ENCODE assay signal across 1 cellular context in the genomic region with DNA sequence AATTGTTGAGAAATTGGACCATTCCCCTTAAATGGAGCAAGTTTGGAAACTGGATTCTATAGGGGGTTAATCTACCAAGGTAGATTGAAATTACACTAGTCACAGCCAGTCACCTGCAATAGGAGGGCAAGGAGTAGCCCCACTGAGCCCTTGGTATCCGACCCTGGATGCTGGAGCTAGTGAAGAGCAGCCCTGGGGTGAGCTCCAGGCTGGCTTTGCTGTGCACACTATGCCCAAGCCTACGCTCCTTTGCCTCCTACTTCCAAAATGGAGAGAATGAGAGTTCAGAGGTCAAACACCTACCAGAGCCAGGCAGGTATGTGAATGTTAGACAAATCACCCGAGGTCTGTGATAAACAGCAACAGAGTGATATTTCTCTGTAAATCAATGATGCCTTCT.
TF ChIP-seq lines count a peak whose summit lies in the region.

No MANE protein-coding gene starts in this region.

TF ChIP-seq in HEK293, 187 proteins besides CTCF, POLR2A, EP300 and RAD21 (continued from another document):
- TF ChIP-seq FEZF1 (tag by site-specific recombination; IDR thresholded peaks at IDR 0.05) = no peak
- TF ChIP-seq ZNF677 (tag by site-specific recombination; IDR thresholded peaks at IDR 0.05) = no peak
- TF ChIP-seq, protein P1, sequence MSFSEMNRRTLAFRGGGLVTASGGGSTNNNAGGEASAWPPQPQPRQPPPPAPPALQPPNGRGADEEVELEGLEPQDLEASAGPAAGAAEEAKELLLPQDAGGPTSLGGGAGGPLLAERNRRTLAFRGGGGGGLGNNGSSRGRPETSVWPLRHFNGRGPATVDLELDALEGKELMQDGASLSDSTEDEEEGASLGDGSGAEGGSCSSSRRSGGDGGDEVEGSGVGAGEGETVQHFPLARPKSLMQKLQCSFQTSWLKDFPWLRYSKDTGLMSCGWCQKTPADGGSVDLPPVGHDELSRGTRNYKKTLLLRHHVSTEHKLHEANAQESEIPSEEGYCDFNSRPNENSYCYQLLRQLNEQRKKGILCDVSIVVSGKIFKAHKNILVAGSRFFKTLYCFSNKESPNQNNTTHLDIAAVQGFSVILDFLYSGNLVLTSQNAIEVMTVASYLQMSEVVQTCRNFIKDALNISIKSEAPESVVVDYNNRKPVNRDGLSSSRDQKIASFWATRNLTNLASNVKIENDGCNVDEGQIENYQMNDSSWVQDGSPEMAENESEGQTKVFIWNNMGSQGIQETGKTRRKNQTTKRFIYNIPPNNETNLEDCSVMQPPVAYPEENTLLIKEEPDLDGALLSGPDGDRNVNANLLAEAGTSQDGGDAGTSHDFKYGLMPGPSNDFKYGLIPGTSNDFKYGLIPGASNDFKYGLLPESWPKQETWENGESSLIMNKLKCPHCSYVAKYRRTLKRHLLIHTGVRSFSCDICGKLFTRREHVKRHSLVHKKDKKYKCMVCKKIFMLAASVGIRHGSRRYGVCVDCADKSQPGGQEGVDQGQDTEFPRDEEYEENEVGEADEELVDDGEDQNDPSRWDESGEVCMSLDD (tag by site-specific recombination; IDR thresholded peaks at IDR 0.05) = no peak
- TF ChIP-seq ZFP41 (tag by site-specific recombination; IDR thresholded peaks at IDR 0.05; ENCODE audit: borderline replicate concordance) = no peak
- no peak for TF ChIP-seq ZNF404 (tag by site-specific recombination; IDR thresholded peaks at IDR 0.05)
- TF ChIP-seq ZBTB7A (tag by site-specific recombination; IDR thresholded peaks at IDR 0.05; ENCODE audit: low read depth) = no peak
- no peak for TF ChIP-seq ZNF157 (tag by site-specific recombination; IDR thresholded peaks at IDR 0.05)
- TF ChIP-seq MEIS1 (CRISPR knock-in tag; IDR thresholded peaks at IDR 0.05; ENCODE audit: borderline replicate concordance) = no peak
- TF ChIP-seq ZNF488 (tag by site-specific recombination; IDR thresholded peaks at IDR 0.05) = no peak
- TF ChIP-seq, protein P2, sequence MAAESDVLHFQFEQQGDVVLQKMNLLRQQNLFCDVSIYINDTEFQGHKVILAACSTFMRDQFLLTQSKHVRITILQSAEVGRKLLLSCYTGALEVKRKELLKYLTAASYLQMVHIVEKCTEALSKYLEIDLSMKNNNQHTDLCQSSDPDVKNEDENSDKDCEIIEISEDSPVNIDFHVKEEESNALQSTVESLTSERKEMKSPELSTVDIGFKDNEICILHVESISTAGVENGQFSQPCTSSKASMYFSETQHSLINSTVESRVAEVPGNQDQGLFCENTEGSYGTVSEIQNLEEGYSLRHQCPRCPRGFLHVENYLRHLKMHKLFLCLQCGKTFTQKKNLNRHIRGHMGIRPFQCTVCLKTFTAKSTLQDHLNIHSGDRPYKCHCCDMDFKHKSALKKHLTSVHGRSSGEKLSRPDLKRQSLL (tag by site-specific recombination; IDR thresholded peaks at IDR 0.05) = peak; percentile 42; the same call in 1 of the 2 replicates
- no peak for TF ChIP-seq ZNF280D (tag by site-specific recombination; IDR thresholded peaks at IDR 0.05)
